In the genomic region with DNA sequence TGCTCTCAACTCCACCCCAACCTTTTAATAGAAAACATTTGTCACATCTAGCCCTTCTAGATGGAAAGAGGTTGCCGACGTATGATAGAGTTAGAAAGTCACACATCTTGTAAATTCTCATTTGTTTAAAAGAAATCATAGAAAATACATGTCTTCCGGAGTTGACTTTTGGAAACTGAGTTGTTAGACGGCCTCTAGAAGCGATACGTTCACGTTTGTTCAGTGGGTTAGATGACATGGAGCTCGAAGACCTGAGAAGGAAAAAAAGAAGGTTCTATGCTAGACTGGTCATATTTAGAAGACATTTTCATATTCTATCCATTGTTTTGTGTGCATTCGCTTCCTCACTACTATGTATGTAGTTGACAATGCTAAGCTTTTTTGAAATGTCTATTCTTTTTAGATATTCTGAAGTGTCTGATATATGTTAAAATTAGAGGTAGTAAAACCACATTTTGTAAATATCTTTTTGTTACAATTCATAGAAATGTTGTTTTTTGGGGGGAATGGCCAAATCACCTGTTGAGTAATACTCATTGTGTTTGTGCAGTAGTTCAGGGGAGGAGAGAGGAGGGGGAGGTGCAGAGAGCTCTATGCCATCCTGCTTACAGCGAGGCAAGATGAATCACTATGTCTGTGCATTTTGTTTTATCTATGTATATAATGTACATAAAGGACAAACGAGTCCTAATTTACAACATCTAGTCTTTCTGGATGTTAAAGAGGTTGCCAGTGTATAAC, we compare ENCODE assay signal across 8 cellular contexts. TPM values are rescaled to one million over a fixed set of nuclear protein-coding genes. Genes with fewer than 3 reads are reported as not detected.
DNase-seq lines count a peak whose midpoint lies in the region; TF ChIP-seq lines count a peak whose summit lies in the region.
"Not testable (repeated sequence)": the region's sequence is repeated elsewhere in the genome, so short reads cannot be mapped to it uniquely, and the experiment has no call there.

No MANE protein-coding gene starts in this region.

- H3K36me3 ChIP-seq in BJ (ENCODE audit: control insufficient read depth, insufficient read depth, low read length); brain microvascular endothelial cell (replicated peaks); mucosa of rectum (ENCODE audit: control insufficient read depth in 2 of 2, insufficient read depth in 2 of 2, low read length in 2 of 2); smooth muscle cell (ENCODE audit: low read depth): not testable (repeated sequence)

- peak overlapping the region; percentile 95 for H3K4me2 ChIP-seq in smooth muscle cell

- H2AFZ ChIP-seq in smooth muscle cell (ENCODE audit: low read depth), result peak overlapping the region; percentile 96

- CTCF ChIA-PET in BJ (lab: Yijun Ruan, JAX), result interaction anchor here (0.6 to 0.7 kb wide), 2 partner anchors 253 to 328 kb away, joined by 3 read pairs; no protein-coding TSS in a partner anchor
- CTCF ChIA-PET in activated CD4-positive, alpha-beta T cell treated with anti-CD3 and anti-CD28 coated beads, Interleukin-2, amount 10 ng/mL, durations not matched to agents 7 days and 5 days (lab: Charles Lee), result interaction anchor here (0.6 to 1.3 kb wide), 4 partner anchors 11 to 72 kb away, joined by 3 to 5 read pairs (median 4); a partner anchor contains a TSS

- not testable (repeated sequence) for H3K9me3 Mint-ChIP-seq in activated CD4-positive, alpha-beta T cell treated with anti-CD3 and anti-CD28 coated beads, Interleukin-2, amount 10 ng/mL, durations not matched to agents 7 days and 5 days

- POLR2A ChIA-PET in BJ (lab: Charles Lee); activated CD4-positive, alpha-beta T cell treated with anti-CD3 and anti-CD28 coated beads, Interleukin-2, amount 10 ng/mL, durations not matched to agents 7 days and 5 days (lab: Charles Lee): not testable (repeated sequence)

- DNase-seq in BJ (ENCODE audit: low read depth); activated CD4-positive, alpha-beta T cell treated with anti-CD3 and anti-CD28 coated beads, Interleukin-2, amount 10 ng/mL, durations not matched to agents 7 days and 5 days; brain microvascular endothelial cell; smooth muscle cell (lab: John Stamatoyannopoulos, UW; ENCODE audit: unreplicated experiment): not testable (repeated sequence)
- DNase-seq in HUDEP-2 (lab: John Stamatoyannopoulos, UW; ENCODE audit: unreplicated experiment in 76 of 76), result peak in 45 of 76 experiments; percentile 7 to 80 (median 41)
- peak; percentile 67 for DNase-seq in NOMO-1 treated with dmso at 0.1 percent for 144 hours (lab: John Stamatoyannopoulos, UW; ENCODE audit: unreplicated experiment)
- DNase-seq in fibroblast of pulmonary artery (ENCODE audit: low read depth), result peak; percentile 50

- H3K27me3 Mint-ChIP-seq in activated CD4-positive, alpha-beta T cell treated with anti-CD3 and anti-CD28 coated beads, Interleukin-2, amount 10 ng/mL, durations not matched to agents 7 days and 5 days, result not testable (repeated sequence)

- not testable (repeated sequence) for H3K9me3 ChIP-seq in mucosa of rectum (ENCODE audit: control insufficient read depth in 2 of 2, low read length in 2 of 2); smooth muscle cell (replicated peaks; ENCODE audit: low read depth)

- H3K4me1 Mint-ChIP-seq in activated CD4-positive, alpha-beta T cell treated with anti-CD3 and anti-CD28 coated beads, Interleukin-2, amount 10 ng/mL, durations not matched to agents 7 days and 5 days, result peaks cover 30% of the 10 kb centered on the region

- peak overlapping the region; percentile 50 for H3K4me3 ChIP-seq in BJ (ENCODE audit: low read depth, low read length)
- H3K4me3 ChIP-seq in brain microvascular endothelial cell (ENCODE audit: low read depth, low read length), result peak overlapping the region; percentile 61
- H3K4me3 ChIP-seq in fibroblast of pulmonary artery (replicated peaks; ENCODE audit: low read depth, low read length), result peak overlapping the region; percentile 37
- peak overlapping the region; percentile 72 to 83 for H3K4me3 ChIP-seq in mucosa of rectum (ENCODE audit: low read length in 2 of 2)
- H3K4me3 ChIP-seq in smooth muscle cell, result peak overlapping the region; percentile 70

- H3K9ac ChIP-seq in mucosa of rectum (ENCODE audit: low read depth in 1 of 2, low read length in 2 of 2) (peak overlapping the region in 1 of 2 donors; percentile 92), smooth muscle cell (ENCODE audit: low read depth) (peak overlapping the region; percentile 88)

- H4K20me1 ChIP-seq in smooth muscle cell (ENCODE audit: low read depth), result not testable (repeated sequence)

- H3K79me2 ChIP-seq in smooth muscle cell (ENCODE audit: low read depth), result peaks cover 16% of the 10 kb centered on the region

- H3K27ac Mint-ChIP-seq in activated CD4-positive, alpha-beta T cell treated with anti-CD3 and anti-CD28 coated beads, Interleukin-2, amount 10 ng/mL, durations not matched to agents 7 days and 5 days, result peak overlapping the region; percentile 76

- 59% methylated on average over 11 of the region's 11 CpGs for WGBS in smooth muscle cell (ENCODE audit: low lambda C conversion rate)

- not testable (repeated sequence) for H3K27me3 ChIP-seq in BJ (ENCODE audit: control insufficient read depth, insufficient read depth, low read length); brain microvascular endothelial cell (replicated peaks); mucosa of rectum (ENCODE audit: control insufficient read depth in 2 of 2, insufficient read depth in 2 of 2, low read length in 2 of 2); smooth muscle cell (ENCODE audit: low read depth)

- not testable (repeated sequence) for H3K4me1 ChIP-seq in mucosa of rectum (ENCODE audit: control insufficient read depth in 2 of 2, insufficient read depth in 2 of 2, low read length in 2 of 2)
- peaks cover 23% of the 10 kb centered on the region for H3K4me1 ChIP-seq in smooth muscle cell (ENCODE audit: low read depth)

- TF ChIP-seq CTCF in BJ (IDR thresholded peaks at IDR 0.05; ENCODE audit: insufficient read depth, low read depth, low read length); brain microvascular endothelial cell (IDR thresholded peaks at IDR 0.05; ENCODE audit: low read depth, low read length, missing control alignments); fibroblast of pulmonary artery (IDR thresholded peaks at IDR 0.05; ENCODE audit: low read length, missing control alignments); smooth muscle cell (IDR thresholded peaks at IDR 0.05; ENCODE audit: borderline replicate concordance, insufficient read depth, poor library complexity, severe bottlenecking): not testable (repeated sequence)

- in situ Hi-C loops in brain microvascular endothelial cell (cut with HindIII; ENCODE audit: low pct_ligation_motif_present, low sequenced_read_pairs), result not testable (repeated sequence)

- not testable (repeated sequence) for H3K36me3 Mint-ChIP-seq in activated CD4-positive, alpha-beta T cell treated with anti-CD3 and anti-CD28 coated beads, Interleukin-2, amount 10 ng/mL, durations not matched to agents 7 days and 5 days (ENCODE audit: low read depth)

- not testable (repeated sequence) for H3F3A ChIP-seq in smooth muscle cell (ENCODE audit: low read depth)

- not testable (repeated sequence) for H3K27ac ChIP-seq in brain microvascular endothelial cell
- H3K27ac ChIP-seq in mucosa of rectum (ENCODE audit: low read depth in 2 of 2, low read length in 2 of 2) (peak overlapping the region in 1 of 2 donors; percentile 96), smooth muscle cell (ENCODE audit: low read depth) (peak overlapping the region; percentile 89)

- H3K4me3 Mint-ChIP-seq in activated CD4-positive, alpha-beta T cell treated with anti-CD3 and anti-CD28 coated beads, Interleukin-2, amount 10 ng/mL, durations not matched to agents 7 days and 5 days, result peak overlapping the region; percentile 56

RNA-seq across cellular contexts. Expression of a gene that starts 15.5 kb away (rescaled TPM):
- polyA plus RNA-seq in BJ (2011; rRNA removed) (41.4 and 60.9 TPM in 2 replicates), smooth muscle cell (38.2 and 39.4 TPM in 2 replicates)
- polyA minus RNA-seq in BJ (2011; rRNA and poly(A)+ RNA removed), result 11.8 and 16.5 TPM in 2 replicates
- total RNA-seq in activated CD4-positive, alpha-beta T cell treated with anti-CD3 and anti-CD28 coated beads, Interleukin-2, amount 10 ng/mL, durations not matched to agents 7 days and 5 days, result 10 to 100 TPM; 85.7 to 93.0 TPM
- total RNA-seq in smooth muscle cell, result 53.6 and 75.0 TPM in 2 replicates

RNA-seq across cellular contexts. Expression of a gene that starts 22.6 kb away (rescaled TPM):
- polyA plus RNA-seq in BJ (2011; rRNA removed), result not detected in 2 replicates
- polyA minus RNA-seq in BJ (2011; rRNA and poly(A)+ RNA removed), result not detected in 2 replicates
- total RNA-seq in activated CD4-positive, alpha-beta T cell treated with anti-CD3 and anti-CD28 coated beads, Interleukin-2, amount 10 ng/mL, durations not matched to agents 7 days and 5 days, result not detected
- total RNA-seq in smooth muscle cell, result 0.27 TPM in 1 of 2 replicates, not detected in the other
- polyA plus RNA-seq in smooth muscle cell, result not detected in 2 replicates
